In the genomic region with DNA sequence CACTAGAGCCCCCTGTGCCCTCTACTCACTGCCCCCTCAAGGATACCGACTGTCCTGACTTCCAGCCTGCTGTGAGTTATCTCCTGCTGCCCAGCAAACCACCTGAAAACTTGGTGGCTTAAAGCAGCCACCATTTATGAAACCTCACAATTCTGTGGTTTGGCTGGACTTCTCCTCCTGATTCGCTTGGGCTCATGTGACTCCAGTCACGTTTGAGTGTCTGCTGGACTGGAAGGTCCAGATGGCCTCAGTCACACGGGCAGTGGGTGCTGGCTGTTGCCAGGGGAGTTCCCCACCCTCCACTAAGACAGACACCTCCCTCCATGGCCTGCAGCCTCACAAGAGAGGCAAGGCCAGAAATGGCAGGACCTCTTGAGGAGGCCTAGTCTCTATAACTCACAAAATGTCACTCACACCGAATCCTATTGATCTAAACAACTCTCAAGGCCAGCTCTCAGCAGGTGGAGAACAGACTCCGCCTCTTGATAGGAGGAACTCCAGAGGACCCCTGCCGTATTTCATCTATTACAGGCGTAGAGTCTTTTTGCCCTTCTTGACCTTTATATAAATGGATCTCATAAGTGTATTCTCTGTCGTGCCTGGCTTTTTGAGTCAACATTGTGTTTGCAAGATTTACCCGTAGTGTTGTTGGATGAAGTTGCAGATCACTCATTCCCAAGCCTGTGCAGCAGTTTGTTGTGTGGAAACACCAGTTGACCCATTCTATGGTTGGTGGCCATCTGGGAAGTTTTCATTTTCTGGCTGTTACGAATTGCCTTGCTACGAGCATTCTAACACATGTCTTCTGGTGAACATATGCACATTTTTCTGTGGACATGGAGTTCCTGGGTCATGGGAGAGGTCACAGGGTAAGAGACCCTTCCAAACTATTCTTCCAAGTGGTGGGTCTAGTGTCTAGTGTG, we compare ENCODE assay signal across 8 cellular contexts. TPM values are rescaled to one million over a fixed set of nuclear protein-coding genes. Genes with fewer than 3 reads are reported as not detected.
DNase-seq lines count a peak whose midpoint lies in the region; ATAC-seq and TF ChIP-seq lines count a peak whose summit lies in the region.

No MANE protein-coding gene starts in this region.

- no peak for TF ChIP-seq POLR2A in prostate gland (IDR thresholded peaks at IDR 0.05)

- no peaks in the 10 kb centered on the region for H3K9me3 ChIP-seq in prostate gland

- peaks cover 3 to 14% of the 10 kb centered on the region in 2 donors for H3K36me3 ChIP-seq in prostate gland

- DNase-seq in GM12865 (ENCODE audit: low read depth) (peak; percentile 63), NCI-H146 (lab: John Stamatoyannopoulos, UW) (peak; percentile 75), kidney tubule cell (ENCODE audit: low spot score) (peak; percentile 56), HPDE6-E6E7 (ENCODE audit: extremely low spot score) (no peak), prostate gland (ENCODE audit: low spot score) (no peak), NCI-H226 (no peak)
- no peak for DNase-seq in NK-92 treated with Interleukin-12 subunit alpha and Interleukin-12 subunit beta, amount 100 ng/mL, for 24 hours (lab: John Stamatoyannopoulos, UW)

- peaks cover 13% of the 10 kb centered on the region for H3K4me1 ChIP-seq in prostate gland (replicated peaks)

- no peak overlapping the region for H3K4me3 ChIP-seq in GM12865 (ENCODE audit: low read depth, low read length)
- H3K4me3 ChIP-seq in prostate gland: no peak overlapping the region

- peak; percentile 71 for ATAC-seq in GM21737 (IDR thresholded peaks at IDR 0.05; ENCODE audit: unreplicated experiment)

- intact Hi-C loops in prostate gland (cut with DNase I): no loop called here

- no peaks in the 10 kb centered on the region for H3K27me3 ChIP-seq in prostate gland (replicated peaks; ENCODE audit: insufficient read depth)

- no peak overlapping the region for H3K27ac ChIP-seq in prostate gland

- no peak for TF ChIP-seq CTCF in GM12865 (IDR thresholded peaks at IDR 0.05; ENCODE audit: insufficient read depth, low read depth, low read length, missing control alignments)
- TF ChIP-seq CTCF in prostate gland (IDR thresholded peaks at IDR 0.05): no peak

- WGBS in prostate gland: 61% methylated on average over 12 of the region's 12 CpGs

RNA-seq across cellular contexts. Expression of gene ZMIZ1, which starts 48.3 kb away (rescaled TPM):
- total RNA-seq in prostate gland: 10 to 100 TPM; 69.6 to 78.5 TPM

Comparison
In these comparisons a context has a peak if more than half of its experiments do, and no peak if none do; other contexts are left out.
1. DNase-seq: peak in GM12865 (single experiment), NCI-H146 (single experiment) and kidney tubule cell (single experiment); none in HPDE6-E6E7 (single experiment), prostate gland (single experiment), NK-92 treated with Interleukin-12 subunit alpha and Interleukin-12 subunit beta, amount 100 ng/mL, for 24 hours (single experiment) and NCI-H226 (single experiment).